Comparison of ENCODE assay signal across 11 cellular contexts in the genomic region with DNA sequence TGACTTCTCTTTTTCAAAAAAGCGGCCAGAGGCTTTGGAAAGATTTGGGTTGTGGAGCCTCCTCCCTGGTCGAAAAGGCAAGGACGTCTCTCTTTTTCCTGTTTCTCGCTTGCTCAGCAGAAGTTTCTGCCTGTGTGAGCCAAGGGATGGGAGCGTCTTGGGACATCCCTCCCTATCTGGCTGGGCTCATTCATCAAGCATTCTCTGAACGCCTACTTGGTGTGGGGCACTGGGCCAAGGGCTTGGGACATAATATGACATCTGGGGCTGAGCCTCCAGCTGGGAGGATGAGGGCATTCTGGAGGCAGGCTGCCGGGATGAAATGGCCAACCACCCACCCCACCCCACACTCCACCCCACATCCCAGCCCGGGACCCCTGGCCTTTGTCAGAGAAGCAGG.
DNase-seq lines count a peak whose midpoint lies in the region; ATAC-seq and TF ChIP-seq lines count a peak whose summit lies in the region.
"Had no signal": no experiment of that assay in that cellular context is flagged by ENCODE, and none has a peak within 500 bp of the region (broad histone marks: within the 10 kb centered on the region; RNA-seq: fewer than 3 reads in every experiment).

No MANE protein-coding gene starts in this region.

- no TSS peak for BruUV-seq in A673 (replicated peaks; lab: Mats Ljungman, UMichigan)

- intact Hi-C loops in A673 (cut with micrococcal nuclease; ENCODE audit: unreplicated experiment): no loop called here

- peak overlapping the region; percentile 73; the same call in 1 of the 2 replicates for H2AFZ ChIP-seq in OCI-LY3 (ENCODE audit: low read depth, low read length)

- TF ChIP-seq CTCF in A673 (conservative IDR thresholded peaks at IDR 0.05; ENCODE audit: low read depth, low read length): no peak
- TF ChIP-seq CTCF in OCI-LY3 (IDR thresholded peaks at IDR 0.05; ENCODE audit: low read depth, low read length): no peak
- TF ChIP-seq CTCF in fibroblast of villous mesenchyme (IDR thresholded peaks at IDR 0.05; ENCODE audit: insufficient read depth, low read depth, low read length): no peak
- no peak for TF ChIP-seq CTCF in WERI-Rb-1 (IDR thresholded peaks at IDR 0.05; ENCODE audit: low read depth, low read length)

- peaks cover 11% of the 10 kb centered on the region for H3K4me1 ChIP-seq in A673 (ENCODE audit: insufficient read depth, low read length, poor library complexity, severe bottlenecking)
- peaks cover 9% of the 10 kb centered on the region for H3K4me1 ChIP-seq in OCI-LY3 (ENCODE audit: low read length)

- no peaks in the 10 kb centered on the region for H3K9me3 ChIP-seq in A673 (ENCODE audit: low read depth, low read length, poor library complexity, severe bottlenecking)
- no peaks in the 10 kb centered on the region for H3K9me3 ChIP-seq in OCI-LY3 (ENCODE audit: insufficient read depth, low read length)
- H3K9me3 ChIP-seq in WERI-Rb-1 (ENCODE audit: severe bottlenecking): no peaks in the 10 kb centered on the region

- H3K27ac ChIP-seq in A673 (ENCODE audit: low read depth, low read length, poor library complexity, severe bottlenecking) (peak overlapping the region; percentile 16), OCI-LY3 (ENCODE audit: low read length) (no peak overlapping the region), WERI-Rb-1 (no peak overlapping the region)

- ATAC-seq in HG03520 (IDR thresholded peaks at IDR 0.05; ENCODE audit: unreplicated experiment) (no peak), HG03280 (IDR thresholded peaks at IDR 0.05; ENCODE audit: unreplicated experiment) (no peak)
- ATAC-seq: CD8-positive, alpha-beta T cell had no signal

- POLR2A ChIA-PET in A673 (lab: Charles Lee; ENCODE audit: low non-redundant PET): interaction anchor here (0.7 kb wide), 1 partner anchor 36 kb away, joined by 3 read pairs; no protein-coding TSS in a partner anchor

- H3K27me3 ChIP-seq in A673 (replicated peaks; ENCODE audit: insufficient read depth, low read depth, low read length, poor library complexity) (no peaks in the 10 kb centered on the region), OCI-LY3 (ENCODE audit: low read depth, low read length) (no peaks in the 10 kb centered on the region), WERI-Rb-1 (ENCODE audit: insufficient read depth, low read depth, severe bottlenecking) (no peaks in the 10 kb centered on the region)

- CTCF ChIA-PET in A673 (lab: Charles Lee): no interaction called here

- no peaks in the 10 kb centered on the region for H3K79me2 ChIP-seq in OCI-LY3 (ENCODE audit: low read length)

- H4K20me1 ChIP-seq in OCI-LY3 (ENCODE audit: insufficient read depth, low read length): no peaks in the 10 kb centered on the region

- H3K4me2 ChIP-seq in OCI-LY3 (ENCODE audit: low read length): 0 out of 2 replicates have a peak overlapping the region, but pooled peaks have one; percentile 37

- H3K4me3 ChIP-seq in A673 (ENCODE audit: low read depth, low read length, poor library complexity, severe bottlenecking) (no peak overlapping the region), OCI-LY3 (ENCODE audit: low read length) (no peak overlapping the region), fibroblast of villous mesenchyme (ENCODE audit: low read depth, low read length) (no peak overlapping the region), WERI-Rb-1 (ENCODE audit: low read depth, low read length) (no peak overlapping the region)

- H3K9ac ChIP-seq in OCI-LY3 (ENCODE audit: low read length): no peak overlapping the region

- H3K36me3 ChIP-seq in A673 (ENCODE audit: insufficient read depth, low read length, poor library complexity, severe bottlenecking): no peaks in the 10 kb centered on the region
- H3K36me3 ChIP-seq in OCI-LY3 (replicated peaks; ENCODE audit: low read depth, low read length): no peaks in the 10 kb centered on the region
- H3K36me3 ChIP-seq in WERI-Rb-1: peaks cover 56% of the 10 kb centered on the region

- peak; percentile 36 for DNase-seq in A673 (ENCODE audit: low spot score)
- peak; percentile 37 for DNase-seq in fibroblast of villous mesenchyme (ENCODE audit: low read depth)
- peak in 51 of 56 donors; percentile 20 to 87 (median 70) for DNase-seq in nucleus accumbens (lab: John Stamatoyannopoulos, UW)
- no peak for DNase-seq in WERI-Rb-1
- DNase-seq in DMS153 treated with DMSO at 0.1 percent for 48 hours (lab: John Stamatoyannopoulos, UW; ENCODE audit: unreplicated experiment): no peak
- DNase-seq: activated naive CD8-positive, alpha-beta T cell treated with anti-CD3 and anti-CD28 coated beads for 36 hours; CD8-positive, alpha-beta T cell; NCI-H2081 had no signal

Comparison
In these comparisons a context has a peak if more than half of its experiments do, and no peak if none do; other contexts are left out.
1. DNase-seq: peak in A673 (single experiment), fibroblast of villous mesenchyme (single experiment) and nucleus accumbens (51 of 56); none in WERI-Rb-1 (single experiment) and DMS153 treated with DMSO at 0.1 percent for 48 hours (single experiment).